2 cellular contexts compared by ENCODE assay signal in the genomic region with DNA sequence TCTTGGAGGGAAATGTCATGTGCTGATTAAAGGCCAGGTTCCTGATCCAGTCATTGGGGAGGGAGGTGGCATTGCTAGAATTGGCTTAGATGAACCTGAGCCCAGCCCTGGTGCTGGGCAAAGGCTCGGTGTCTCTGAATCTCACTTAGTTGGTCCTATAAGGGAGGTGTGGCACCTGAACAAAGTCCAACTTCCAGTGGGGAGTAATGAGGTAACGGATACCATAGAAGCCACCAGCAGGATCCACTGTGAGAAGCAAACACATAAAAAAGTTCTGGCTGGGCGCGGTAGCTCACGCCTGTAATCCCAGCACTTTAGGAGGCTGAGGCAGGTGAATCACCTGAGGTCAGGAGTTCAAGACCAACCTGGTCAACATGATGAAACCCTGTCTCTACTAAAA.
A peak's percentile ranks its signal among the peaks of the same experiment; 100 is the strongest.
TF ChIP-seq lines count a peak whose summit lies in the region.

No MANE protein-coding gene starts in this region.

TF ChIP-seq in HCT116, 20 proteins besides CTCF, POLR2A, EP300 and RAD21:
- 0 out of 2 replicates have a peak, but pooled peaks have one; percentile 8 for TF ChIP-seq CBX3 (IDR thresholded peaks at IDR 0.05; ENCODE audit: low read depth)
- TF ChIP-seq TCF7L2 (IDR thresholded peaks at IDR 0.05; ENCODE audit: borderline replicate concordance, extremely low read depth, insufficient read depth, insufficient read length): no peak
- TF ChIP-seq EZH2 (IDR thresholded peaks at IDR 0.05): no peak
- TF ChIP-seq, protein P1, sequence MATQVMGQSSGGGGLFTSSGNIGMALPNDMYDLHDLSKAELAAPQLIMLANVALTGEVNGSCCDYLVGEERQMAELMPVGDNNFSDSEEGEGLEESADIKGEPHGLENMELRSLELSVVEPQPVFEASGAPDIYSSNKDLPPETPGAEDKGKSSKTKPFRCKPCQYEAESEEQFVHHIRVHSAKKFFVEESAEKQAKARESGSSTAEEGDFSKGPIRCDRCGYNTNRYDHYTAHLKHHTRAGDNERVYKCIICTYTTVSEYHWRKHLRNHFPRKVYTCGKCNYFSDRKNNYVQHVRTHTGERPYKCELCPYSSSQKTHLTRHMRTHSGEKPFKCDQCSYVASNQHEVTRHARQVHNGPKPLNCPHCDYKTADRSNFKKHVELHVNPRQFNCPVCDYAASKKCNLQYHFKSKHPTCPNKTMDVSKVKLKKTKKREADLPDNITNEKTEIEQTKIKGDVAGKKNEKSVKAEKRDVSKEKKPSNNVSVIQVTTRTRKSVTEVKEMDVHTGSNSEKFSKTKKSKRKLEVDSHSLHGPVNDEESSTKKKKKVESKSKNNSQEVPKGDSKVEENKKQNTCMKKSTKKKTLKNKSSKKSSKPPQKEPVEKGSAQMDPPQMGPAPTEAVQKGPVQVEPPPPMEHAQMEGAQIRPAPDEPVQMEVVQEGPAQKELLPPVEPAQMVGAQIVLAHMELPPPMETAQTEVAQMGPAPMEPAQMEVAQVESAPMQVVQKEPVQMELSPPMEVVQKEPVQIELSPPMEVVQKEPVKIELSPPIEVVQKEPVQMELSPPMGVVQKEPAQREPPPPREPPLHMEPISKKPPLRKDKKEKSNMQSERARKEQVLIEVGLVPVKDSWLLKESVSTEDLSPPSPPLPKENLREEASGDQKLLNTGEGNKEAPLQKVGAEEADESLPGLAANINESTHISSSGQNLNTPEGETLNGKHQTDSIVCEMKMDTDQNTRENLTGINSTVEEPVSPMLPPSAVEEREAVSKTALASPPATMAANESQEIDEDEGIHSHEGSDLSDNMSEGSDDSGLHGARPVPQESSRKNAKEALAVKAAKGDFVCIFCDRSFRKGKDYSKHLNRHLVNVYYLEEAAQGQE (IDR thresholded peaks at IDR 0.05; ENCODE audit: low read depth): no peak
- no peak for TF ChIP-seq JUND (IDR thresholded peaks at IDR 0.05)

TF ChIP-seq in HepG2, 621 proteins besides CTCF, POLR2A, EP300 and RAD21:
- peak; percentile 17; the same call in 1 of the 2 replicates for TF ChIP-seq ZNF768 (CRISPR knock-in tag; IDR thresholded peaks at IDR 0.05)
- peak; percentile 45 for TF ChIP-seq HNF4A (CRISPR knock-in tag; IDR thresholded peaks at IDR 0.05)
- TF ChIP-seq ZNF124 (CRISPR knock-in tag; IDR thresholded peaks at IDR 0.05): no peak
